ENCODE assay signal across 1 cellular context in the genomic region with DNA sequence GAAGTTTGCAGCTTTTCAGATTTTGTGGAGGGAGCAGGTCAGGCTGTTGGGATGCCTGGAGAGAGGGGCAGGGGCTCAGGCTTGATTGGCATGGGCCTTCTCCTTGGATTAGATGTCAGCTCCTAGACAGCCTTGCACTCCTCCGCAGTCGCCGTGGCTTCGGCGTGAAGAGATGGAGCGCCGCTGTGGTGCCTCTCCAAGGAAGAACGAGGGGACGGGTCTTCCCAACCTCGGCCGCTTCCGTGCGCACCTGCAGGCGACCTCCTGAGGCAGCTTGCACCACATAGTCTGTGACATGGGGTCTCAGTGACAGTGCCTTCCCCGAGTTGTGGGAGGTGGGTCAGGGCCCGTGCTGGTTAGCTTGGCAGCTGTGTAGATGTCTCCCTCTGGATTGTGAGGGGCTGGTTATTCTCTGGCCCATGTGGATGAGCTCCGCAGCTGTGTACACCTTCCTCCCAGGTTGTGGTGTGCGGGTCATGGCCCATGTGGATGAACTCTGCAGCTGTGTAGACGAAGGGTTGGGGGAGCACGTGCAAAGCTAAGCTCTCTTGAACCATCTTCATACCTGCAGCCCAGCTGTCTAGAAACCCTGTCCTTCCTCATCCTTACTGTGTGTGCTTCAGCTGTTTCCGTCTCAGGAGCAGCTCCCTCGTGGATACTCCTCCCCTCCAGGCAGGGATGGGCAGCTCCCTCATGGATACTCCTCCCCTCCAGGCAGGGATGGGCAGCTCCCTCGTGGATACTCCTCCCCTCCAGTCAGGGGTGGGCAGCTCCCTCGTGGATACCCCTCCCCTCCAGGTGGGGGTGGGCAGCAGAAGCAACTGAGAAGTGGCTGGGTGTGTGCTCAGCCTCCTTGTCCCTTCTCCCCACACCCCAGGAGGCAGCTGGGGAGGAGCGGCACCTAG.
TF ChIP-seq lines count a peak whose summit lies in the region.

No MANE protein-coding gene starts in this region.

TF ChIP-seq in IMR-90, 13 proteins besides CTCF, POLR2A, EP300 and RAD21:
- TF ChIP-seq, protein P1, sequence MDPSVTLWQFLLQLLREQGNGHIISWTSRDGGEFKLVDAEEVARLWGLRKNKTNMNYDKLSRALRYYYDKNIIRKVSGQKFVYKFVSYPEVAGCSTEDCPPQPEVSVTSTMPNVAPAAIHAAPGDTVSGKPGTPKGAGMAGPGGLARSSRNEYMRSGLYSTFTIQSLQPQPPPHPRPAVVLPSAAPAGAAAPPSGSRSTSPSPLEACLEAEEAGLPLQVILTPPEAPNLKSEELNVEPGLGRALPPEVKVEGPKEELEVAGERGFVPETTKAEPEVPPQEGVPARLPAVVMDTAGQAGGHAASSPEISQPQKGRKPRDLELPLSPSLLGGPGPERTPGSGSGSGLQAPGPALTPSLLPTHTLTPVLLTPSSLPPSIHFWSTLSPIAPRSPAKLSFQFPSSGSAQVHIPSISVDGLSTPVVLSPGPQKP (IDR thresholded peaks at IDR 0.05; ENCODE audit: borderline replicate concordance, low read depth, low read length), result no peak
- TF ChIP-seq MAFK (IDR thresholded peaks at IDR 0.05; ENCODE audit: low read depth, low read length) (no peak), CEBPB (IDR thresholded peaks at IDR 0.05; ENCODE audit: low read depth, low read length) (no peak), NFE2L2 (IDR thresholded peaks at IDR 0.05; ENCODE audit: low read depth, low read length) (no peak), MXI1 (IDR thresholded peaks at IDR 0.05; ENCODE audit: borderline replicate concordance, low read depth, low read length) (no peak), MAZ (IDR thresholded peaks at IDR 0.05; ENCODE audit: borderline replicate concordance, low read depth, low read length) (no peak), FOS (IDR thresholded peaks at IDR 0.05; ENCODE audit: low read depth, low read length) (no peak), RFX5 (IDR thresholded peaks at IDR 0.05; ENCODE audit: low read depth, low read length) (no peak), SMC3 (IDR thresholded peaks at IDR 0.05; ENCODE audit: low read depth, low read length) (no peak), BHLHE40 (IDR thresholded peaks at IDR 0.05; ENCODE audit: low read depth, low read length) (no peak), CHD1 (IDR thresholded peaks at IDR 0.05; ENCODE audit: low read depth, low read length) (no peak), RCOR1 (IDR thresholded peaks at IDR 0.05; ENCODE audit: insufficient replicate concordance, low read length) (no peak)
- TF ChIP-seq, protein P2, sequence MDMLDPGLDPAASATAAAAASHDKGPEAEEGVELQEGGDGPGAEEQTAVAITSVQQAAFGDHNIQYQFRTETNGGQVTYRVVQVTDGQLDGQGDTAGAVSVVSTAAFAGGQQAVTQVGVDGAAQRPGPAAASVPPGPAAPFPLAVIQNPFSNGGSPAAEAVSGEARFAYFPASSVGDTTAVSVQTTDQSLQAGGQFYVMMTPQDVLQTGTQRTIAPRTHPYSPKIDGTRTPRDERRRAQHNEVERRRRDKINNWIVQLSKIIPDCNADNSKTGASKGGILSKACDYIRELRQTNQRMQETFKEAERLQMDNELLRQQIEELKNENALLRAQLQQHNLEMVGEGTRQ (IDR thresholded peaks at IDR 0.05; ENCODE audit: low read depth, low read length), result no peak
TF ChIP-seq in IMR-90: peak in this region for 0.
